9 cellular contexts compared by ENCODE assay signal in genomic region chr16:72203401-72203800, GRCh38. TPM values are rescaled to one million over a fixed set of nuclear protein-coding genes. Genes with fewer than 3 reads are reported as not detected.
DNase-seq lines count a peak whose midpoint lies in the region; ATAC-seq and TF ChIP-seq lines count a peak whose summit lies in the region.
"Had no signal": no experiment of that assay in that cellular context is flagged by ENCODE, and none has a peak within 500 bp of the region (broad histone marks: within the 10 kb centered on the region; RNA-seq: fewer than 3 reads in every experiment).

No MANE protein-coding gene starts in this region.

- H3K36me3 Mint-ChIP-seq in activated T-cell treated with anti-CD3 and anti-CD28 coated beads, Interleukin-2, amount 50 U/mL, for 4 hours (ENCODE audit: insufficient read depth), result no peaks in the 10 kb centered on the region

- no peak overlapping the region for H3K27ac ChIP-seq in ovary

- no peaks in the 10 kb centered on the region for H3K9me3 Mint-ChIP-seq in activated T-cell treated with anti-CD3 and anti-CD28 coated beads, Interleukin-2, amount 50 U/mL, for 4 hours

- peaks cover 8% of the 10 kb centered on the region for H3K4me1 Mint-ChIP-seq in activated T-cell treated with anti-CD3 and anti-CD28 coated beads, Interleukin-2, amount 50 U/mL, for 4 hours (ENCODE audit: low read depth)

- DNase-seq in C1 segment of cervical spinal cord (lab: John Stamatoyannopoulos, UW) (peak in 9 of 14 donors; percentile 8 to 39 (median 28)), kidney tubule cell (ENCODE audit: low spot score) (peak; percentile 53), ovary (no peak), superior temporal gyrus (ENCODE audit: extremely low spot score) (no peak), ecto neural progenitor cell (ENCODE audit: low spot score) (no peak)
- no peak for DNase-seq in activated T-cell treated with anti-CD3 and anti-CD28 coated beads, Interleukin-2, amount 50 U/mL, for 4 hours

- TF ChIP-seq CTCF in ovary (IDR thresholded peaks at IDR 0.05), result no peak

- no peak for TF ChIP-seq POLR2A in ovary (IDR thresholded peaks at IDR 0.05)

- no peak overlapping the region for H3K4me3 Mint-ChIP-seq in activated T-cell treated with anti-CD3 and anti-CD28 coated beads, Interleukin-2, amount 50 U/mL, for 4 hours

- intact Hi-C loops in ovary (cut with DNase I), result no loop called here

- peaks cover 3% of the 10 kb centered on the region for H3K27me3 Mint-ChIP-seq in activated T-cell treated with anti-CD3 and anti-CD28 coated beads, Interleukin-2, amount 50 U/mL, for 4 hours (ENCODE audit: low read depth)

- no peaks in the 10 kb centered on the region for H3K27me3 ChIP-seq in ovary

- H3K9me3 ChIP-seq in ovary, result no peaks in the 10 kb centered on the region
- H3K9me3 ChIP-seq: thoracic aorta had no signal

- ATAC-seq in GM19324 (IDR thresholded peaks at IDR 0.05; ENCODE audit: low FRiP score, unreplicated experiment) (peak; percentile 40), HG03460 (IDR thresholded peaks at IDR 0.05; ENCODE audit: unreplicated experiment) (peak; percentile 80)
- ATAC-seq in activated T-cell treated with anti-CD3 and anti-CD28 coated beads, Interleukin-2, amount 50 U/mL, for 4 hours, result peak; percentile 37 to 38

- WGBS in ovary, 3 donors, result 68 to 75% (median 72%) methylated on average over 6 of the region's 6 CpGs

- H3K4me3 ChIP-seq in ovary, result no peak overlapping the region
- H3K4me3 ChIP-seq: thoracic aorta had no signal

- no peaks in the 10 kb centered on the region for H3K36me3 ChIP-seq in ovary
- H3K36me3 ChIP-seq: thoracic aorta had no signal

- TF ChIP-seq EP300 in ovary (IDR thresholded peaks at IDR 0.05), result no peak

- H3K4me1 ChIP-seq in ovary (ENCODE audit: insufficient read depth), result no peaks in the 10 kb centered on the region

RNA-seq across cellular contexts. Expression of gene PMFBP1, which starts 31.4 kb away (rescaled TPM):
- under 1 TPM in 2 of 3 donors, not detected in 1; 0.11 to 0.38 TPM for total RNA-seq in activated T-cell treated with anti-CD3 and anti-CD28 coated beads, Interleukin-2, amount 50 U/mL, for 4 hours
- 1 to 10 TPM in 1 of 7 donors, under 1 TPM in 6; 0.12 to 1.7 (median 0.69) TPM for total RNA-seq in ovary
- under 1 TPM; 0.13 to 0.45 TPM for polyA plus RNA-seq in ovary

Comparison
In these comparisons a context has a peak if more than half of its experiments do, and no peak if none do; other contexts are left out.
1. DNase-seq: peak in C1 segment of cervical spinal cord (9 of 14) and kidney tubule cell (single experiment); none in activated T-cell treated with anti-CD3 and anti-CD28 coated beads, Interleukin-2, amount 50 U/mL, for 4 hours (single experiment), ovary (0 of 5), superior temporal gyrus (single experiment) and ecto neural progenitor cell (single experiment).
2. Peak in every context shown above with its lines, with median percentiles within 50 percentile points of each other: ATAC-seq.